In the genomic region with DNA sequence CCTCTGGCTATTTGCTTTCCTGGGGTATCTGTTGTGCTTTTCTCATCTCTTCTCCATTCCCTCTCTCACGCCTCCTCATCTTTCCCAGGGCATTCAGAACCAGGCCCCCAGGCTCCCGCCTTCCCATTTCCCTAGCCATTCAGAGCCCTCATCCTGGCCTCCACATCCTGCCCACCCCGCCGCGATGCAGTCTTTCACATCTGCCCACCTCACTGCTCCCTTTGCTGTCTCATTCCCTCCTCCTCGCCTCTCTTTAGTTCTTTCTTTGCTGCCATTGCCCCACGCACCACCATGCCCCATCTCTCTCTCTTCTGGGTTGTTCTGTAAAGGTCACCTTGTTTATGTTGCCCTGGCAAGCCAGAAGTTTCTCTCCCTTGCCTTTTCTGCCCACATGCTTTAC, we compare ENCODE assay signal across 8 cellular contexts.
"Had no signal": no experiment of that assay in that cellular context is flagged by ENCODE, and none has a peak within 500 bp of the region (broad histone marks: within the 10 kb centered on the region; RNA-seq: fewer than 3 reads in every experiment).

No MANE protein-coding gene starts in this region.

- H3K9me3 ChIP-seq: HAP-1 had no signal

- H3K4me1 ChIP-seq: HAP-1 had no signal

- FAIRE-seq: K562 had no signal

- H3K4me3 ChIP-seq: GM23248, HAP-1, K562 had no signal

- H3K36me3 ChIP-seq: HAP-1 had no signal

- DNase-seq: GM23248, GOT3, H7, IMR-90 had no signal

- H3K27ac ChIP-seq: GM23248, HL-60 had no signal

- ATAC-seq: HCT116, K562 had no signal
